ENCODE assay signal across 1 cellular context in genomic region chr12:48157016-48157888, GRCh38.
A peak's percentile ranks its signal among the peaks of the same experiment; 100 is the strongest.
TF ChIP-seq lines count a peak whose summit lies in the region.

TSS of gene ASB8 (minus strand) at chr12:48157515. CDS start at chr12:48153496, 4,019 bp downstream.

TF ChIP-seq in K562, 482 proteins besides CTCF, POLR2A, EP300 and RAD21 (continued from another document):
- no peak for TF ChIP-seq TRIM25 (IDR thresholded peaks at IDR 0.05; ENCODE audit: borderline replicate concordance)
- TF ChIP-seq CAMTA2 (CRISPR knock-in tag; conservative IDR thresholded peaks at IDR 0.05), result no peak
- TF ChIP-seq ZZZ3 (IDR thresholded peaks at IDR 0.05), result no peak
- TF ChIP-seq HCFC1 (IDR thresholded peaks at IDR 0.05; ENCODE audit: low read depth, low read length), result peak; percentile 70
- 0 out of 4 replicates have a peak, but pooled peaks of 1 of the 2 experiments have one; percentile 39 for TF ChIP-seq RCOR1 (IDR thresholded peaks at IDR 0.05; ENCODE audit: borderline replicate concordance in 1 of 2, low read depth in 2 of 2, low read length in 2 of 2)
- peak; percentile 71 for TF ChIP-seq CREB3L1 (IDR thresholded peaks at IDR 0.05; ENCODE audit: borderline replicate concordance, low read depth)
- TF ChIP-seq ZNF449 (CRISPR knock-in tag; IDR thresholded peaks at IDR 0.05), result no peak
- no peak for TF ChIP-seq FOSL1 (tag; conservative IDR thresholded peaks at IDR 0.05)
- peak; percentile 100 for TF ChIP-seq NR2C2 (CRISPR knock-in tag; IDR thresholded peaks at IDR 0.05)
- peak; percentile 100 for TF ChIP-seq NR2C2 (tag; IDR thresholded peaks at IDR 0.05)
- TF ChIP-seq MAFG (tag; conservative IDR thresholded peaks at IDR 0.05), result no peak
- no peak for TF ChIP-seq ZBTB5 (IDR thresholded peaks at IDR 0.05)
- no peak for TF ChIP-seq BCLAF1 (IDR thresholded peaks at IDR 0.05; ENCODE audit: borderline replicate concordance in 1 of 2, control insufficient read depth in 1 of 2, low read depth in 2 of 2, low read length in 1 of 2)
- no peak for TF ChIP-seq RBM22 (IDR thresholded peaks at IDR 0.05; ENCODE audit: low read depth, low read length, poor library complexity, severe bottlenecking)
- TF ChIP-seq IRF1 (CRISPR knock-in tag; IDR thresholded peaks at IDR 0.05; ENCODE audit: borderline replicate concordance), result no peak
- peak; percentile 47; the same call in 1 of the 2 replicates for TF ChIP-seq MYC (IDR thresholded peaks at IDR 0.05; ENCODE audit: low read depth, low read length)
- TF ChIP-seq MYC (CRISPR knock-in tag; IDR thresholded peaks at IDR 0.05; ENCODE audit: borderline replicate concordance, low read depth), result no peak; the same call in 1 of the 2 replicates
- TF ChIP-seq ZNF561 (CRISPR knock-in tag; conservative IDR thresholded peaks at IDR 0.05), result no peak
- peak; percentile 71; the same call in 1 of the 2 replicates for TF ChIP-seq ZBTB1 (CRISPR knock-in tag; IDR thresholded peaks at IDR 0.05; ENCODE audit: borderline replicate concordance, low read depth)
- 0 out of 4 replicates have a peak, but pooled peaks of 1 of the 2 experiments have one; percentile 0 for TF ChIP-seq SIX5 (IDR thresholded peaks at IDR 0.05; ENCODE audit: borderline replicate concordance in 1 of 2, insufficient read depth in 1 of 2, low read depth in 1 of 2, low read length in 2 of 2)
- TF ChIP-seq BCL6 (CRISPR knock-in tag; IDR thresholded peaks at IDR 0.05), result no peak
- TF ChIP-seq U2AF2 (optimal IDR thresholded peaks at IDR 0.05; ENCODE audit: low read depth, low read length), result no peak
- TF ChIP-seq NR3C1 (CRISPR knock-in tag; IDR thresholded peaks at IDR 0.05), result no peak
- TF ChIP-seq HDAC6 (IDR thresholded peaks at IDR 0.05; ENCODE audit: low read depth, low read length), result no peak
- no peak for TF ChIP-seq NFE2 (IDR thresholded peaks at IDR 0.05; ENCODE audit: low read depth)
- TF ChIP-seq IFI16 (CRISPR knock-in tag; IDR thresholded peaks at IDR 0.05), result no peak
- TF ChIP-seq ERF (CRISPR knock-in tag; IDR thresholded peaks at IDR 0.05), result no peak
- no peak for TF ChIP-seq ZNF609 (CRISPR knock-in tag; IDR thresholded peaks at IDR 0.05; ENCODE audit: borderline replicate concordance)
- TF ChIP-seq ETV1 (tag; conservative IDR thresholded peaks at IDR 0.05; ENCODE audit: low read depth), result peak; percentile 45; the same call in 1 of the 2 replicates
